24 cellular contexts compared by ENCODE assay signal in the genomic region with DNA sequence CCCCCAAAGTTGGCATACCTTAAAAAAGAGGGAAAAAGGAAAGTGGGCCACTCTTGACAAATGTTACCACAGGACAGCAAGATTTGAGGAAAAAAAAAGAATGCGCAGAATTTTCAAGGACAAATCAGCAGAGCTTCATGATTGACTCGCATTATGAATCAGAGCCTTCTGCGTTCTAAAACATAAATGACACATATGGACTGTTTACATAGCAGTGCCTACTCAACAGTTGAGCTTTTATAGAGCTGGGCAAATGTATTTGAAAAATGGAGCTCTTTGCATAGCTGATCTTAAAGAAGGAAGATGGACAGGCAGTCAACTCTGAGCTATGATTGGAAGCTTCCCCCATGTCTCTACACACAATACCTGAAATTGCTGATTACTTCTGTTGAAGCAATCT.
DNase-seq lines count a peak whose midpoint lies in the region; ATAC-seq, FAIRE-seq and TF ChIP-seq lines count a peak whose summit lies in the region.
"Had no signal": no experiment of that assay in that cellular context is flagged by ENCODE, and none has a peak within 500 bp of the region (broad histone marks: within the 10 kb centered on the region; RNA-seq: fewer than 3 reads in every experiment).

No MANE protein-coding gene starts in this region.

- no peak overlapping the region for H3K9ac ChIP-seq in IMR-90 (ENCODE audit: low read depth, low read length)
- H3K9ac ChIP-seq in mesendoderm (ENCODE audit: low read length), result no peak overlapping the region
- H3K9ac ChIP-seq: BLaER1 treated with 17β-estradiol and CSF1 and Interleukin-3, amounts not matched to agents 10 nM and 100 nM; GM23248 had no signal

- H3K36me3 ChIP-seq in IMR-90 (ENCODE audit: control insufficient read depth, insufficient read depth, low read length) (no peaks in the 10 kb centered on the region), bronchial epithelial cell (ENCODE audit: control insufficient read depth, insufficient read depth, low read length) (no peaks in the 10 kb centered on the region), mesendoderm (ENCODE audit: control insufficient read depth, insufficient read depth, low read length) (no peaks in the 10 kb centered on the region)
- H3K36me3 ChIP-seq: BE2C; BLaER1 treated with 17β-estradiol and CSF1 and Interleukin-3, amounts not matched to agents 10 nM and 100 nM had no signal

- H3K79me1 ChIP-seq in IMR-90 (ENCODE audit: low read depth in 1 of 2, low read length in 2 of 2), result no peaks in the 10 kb centered on the region
- H3K79me1 ChIP-seq in mesendoderm (ENCODE audit: low read length), result no peaks in the 10 kb centered on the region

- no peak for TF ChIP-seq RAD21 in IMR-90 (IDR thresholded peaks at IDR 0.05; ENCODE audit: low read length)

- H2BK5ac ChIP-seq in IMR-90 (ENCODE audit: low read depth, low read length, poor library complexity, severe bottlenecking) (no peak overlapping the region), mesendoderm (ENCODE audit: low read length) (no peak overlapping the region)

- H3K18ac ChIP-seq in IMR-90 (ENCODE audit: low read depth, low read length) (no peak overlapping the region; the same call in 1 of the 2 replicates), mesendoderm (ENCODE audit: low read length) (no peak overlapping the region)

- no peak overlapping the region for H3K4ac ChIP-seq in IMR-90 (ENCODE audit: low read depth, low read length)
- no peak overlapping the region for H3K4ac ChIP-seq in mesendoderm (ENCODE audit: low read depth, low read length)

- no peaks in the 10 kb centered on the region; the same call in 1 of the 2 replicates for H4K20me1 ChIP-seq in IMR-90 (ENCODE audit: insufficient read depth, low read length)
- H4K20me1 ChIP-seq: BLaER1 treated with 17β-estradiol and CSF1 and Interleukin-3, amounts not matched to agents 10 nM and 100 nM had no signal

- POLR2A ChIA-PET in IMR-90 (lab: Charles Lee; ENCODE audit: unreplicated experiment), result no interaction called here

- H3K4me3 ChIP-seq in IMR-90 (ENCODE audit: insufficient read depth, low read depth, low read length), result no peak overlapping the region
- H3K4me3 ChIP-seq in bronchial epithelial cell (ENCODE audit: low read depth, low read length), result no peak overlapping the region
- no peak overlapping the region for H3K4me3 ChIP-seq in mesendoderm (ENCODE audit: low read length)
- H3K4me3 ChIP-seq: A549; BLaER1 treated with 17β-estradiol and CSF1 and Interleukin-3, amounts not matched to agents 10 nM and 100 nM; GM23248 had no signal

- H4K91ac ChIP-seq in IMR-90 (ENCODE audit: insufficient read depth, low read depth, low read length), result no peak overlapping the region

- H2AFZ ChIP-seq in IMR-90 (replicated peaks; ENCODE audit: low read length, poor library complexity), result no peak overlapping the region
- H2AFZ ChIP-seq: GM23248 had no signal

- H2AK5ac ChIP-seq in IMR-90 (ENCODE audit: low read depth, low read length), result no peak overlapping the region
- no peak overlapping the region for H2AK5ac ChIP-seq in mesendoderm (ENCODE audit: low read length)

- in situ Hi-C loops in IMR-90 (cut with MboI; ENCODE audit: low sequenced_read_pairs), result no loop called here

- FAIRE-seq in bronchial epithelial cell (lab: Jason Lieb, UNC), result no peak
- FAIRE-seq: A549, D721Med, GM12891, H1 had no signal

- H2BK15ac ChIP-seq in IMR-90 (ENCODE audit: low read depth, low read length) (no peak overlapping the region), mesendoderm (replicated peaks; ENCODE audit: low read depth) (no peak overlapping the region)

- H4K8ac ChIP-seq in IMR-90 (ENCODE audit: low read depth in 2 of 2, low read length in 2 of 2) (0 out of 4 replicates have a peak overlapping the region, but pooled peaks of 1 of the 2 experiments have one; percentile 14), mesendoderm (ENCODE audit: low read depth, low read length) (peak overlapping the region; percentile 13)

- H3K27ac ChIP-seq in IMR-90 (ENCODE audit: insufficient read depth, low read length) (no peak overlapping the region), mesendoderm (ENCODE audit: low read depth, low read length) (no peak overlapping the region)
- H3K27ac ChIP-seq: A549; BLaER1 treated with 17β-estradiol and CSF1 and Interleukin-3, amounts not matched to agents 10 nM and 100 nM; GM23248 had no signal

- no peak overlapping the region for H2BK20ac ChIP-seq in IMR-90 (ENCODE audit: low read depth, low read length)

- H4K5ac ChIP-seq in IMR-90 (ENCODE audit: low read depth, low read length), result no peak overlapping the region
- no peak overlapping the region for H4K5ac ChIP-seq in mesendoderm (ENCODE audit: low read length)

- DNase-seq in IMR-90 (peak; percentile 46), bronchial epithelial cell (ENCODE audit: low read depth) (peak; percentile 47), mesendoderm (no peak), SHP77 treated with DMSO at 0.1 percent for 48 hours (lab: John Stamatoyannopoulos, UW) (no peak)
- DNase-seq in activated naive CD4-positive, alpha-beta T cell treated with Interleukin-2 at 50 U/mL for 16 hours, result no peak
- DNase-seq: 8988T; ACHN; AML-193; BE2C; CD4-positive, alpha-beta T cell; CD8-positive, alpha-beta memory T cell; DMS 273 treated with DMSO at 0.1 percent for 48 hours; DMS79; EL; GF-D8; GM23248; H7; HCEC 1CT had no signal

- intact Hi-C loops in IMR-90 (cut with micrococcal nuclease), result no loop called here

- 0 out of 2 replicates have a peak overlapping the region, but pooled peaks have one; percentile 6 for H2BK120ac ChIP-seq in IMR-90 (ENCODE audit: low read depth, low read length)
- no peak overlapping the region for H2BK120ac ChIP-seq in mesendoderm (ENCODE audit: low read depth, low read length)

- ATAC-seq in IMR-90 (ENCODE audit: low read depth), result no peak
- ATAC-seq in GM18505 (IDR thresholded peaks at IDR 0.05; ENCODE audit: unreplicated experiment), result no peak
- ATAC-seq: A549 had no signal

- no peaks in the 10 kb centered on the region for H3K9me3 ChIP-seq in IMR-90 (ENCODE audit: control insufficient read depth, insufficient read depth, low read length)
- H3K9me3 ChIP-seq: A549; BE2C; BLaER1 treated with 17β-estradiol and CSF1 and Interleukin-3, amounts not matched to agents 10 nM and 100 nM had no signal

- H3K4me2 ChIP-seq in IMR-90 (ENCODE audit: low read depth, low read length), result no peak overlapping the region; the same call in 1 of the 2 replicates
- no peak overlapping the region for H3K4me2 ChIP-seq in mesendoderm (ENCODE audit: low read length)
- H3K4me2 ChIP-seq: A549; BLaER1 treated with 17β-estradiol and CSF1 and Interleukin-3, amounts not matched to agents 10 nM and 100 nM had no signal

- dilution Hi-C loops in IMR-90 (cut with HindIII; ENCODE audit: low sequenced_read_pairs, unreplicated experiment), result no loop called here

- no TSS peak for BruUV-seq in IMR-90 (replicated peaks; lab: Mats Ljungman, UMichigan)

- TF ChIP-seq CTCF in IMR-90 (conservative IDR thresholded peaks at IDR 0.05; ENCODE audit: low read depth, low read length) (no peak), bronchial epithelial cell (IDR thresholded peaks at IDR 0.05; ENCODE audit: insufficient read depth, low read length, severe bottlenecking) (no peak)

- H3K79me2 ChIP-seq in mesendoderm (ENCODE audit: control insufficient read depth, insufficient read depth, low read length), result no peaks in the 10 kb centered on the region

- H2AK9ac ChIP-seq in IMR-90 (replicated peaks; ENCODE audit: low read depth, low read length, poor library complexity), result no peak overlapping the region

- no peaks in the 10 kb centered on the region for H3K27me3 ChIP-seq in IMR-90 (ENCODE audit: control insufficient read depth, insufficient read depth, low read length)
- H3K27me3 ChIP-seq in bronchial epithelial cell (ENCODE audit: control insufficient read depth, insufficient read depth, low read length), result no peaks in the 10 kb centered on the region
- H3K27me3 ChIP-seq in mesendoderm (ENCODE audit: insufficient read depth, low read length, poor library complexity), result no peaks in the 10 kb centered on the region
- H3K27me3 ChIP-seq: BE2C; BLaER1 treated with 17β-estradiol and CSF1 and Interleukin-3, amounts not matched to agents 10 nM and 100 nM had no signal

- no CpG with 5 or more reads among the region's 3 CpGs for WGBS in IMR-90 (ENCODE audit: extremely low coverage in 2 of 2, insufficient read length in 1 of 2), 2 experiments
- no CpG with 5 or more reads among the region's 3 CpGs for WGBS in mesendoderm (ENCODE audit: extremely low coverage, insufficient coverage, low lambda C conversion rate)

- no peak overlapping the region for H3K14ac ChIP-seq in IMR-90 (replicated peaks; ENCODE audit: low read depth, low read length)

- CTCF ChIA-PET in IMR-90 (lab: Yijun Ruan, JAX), result no interaction called here

- H3K56ac ChIP-seq in IMR-90 (ENCODE audit: extremely low read depth, insufficient read depth, low read length) (no peak overlapping the region), mesendoderm (ENCODE audit: low read length) (no peak overlapping the region)

- peaks cover 2% of the 10 kb centered on the region; the same call in 1 of the 2 replicates for H3K9me1 ChIP-seq in IMR-90 (ENCODE audit: insufficient read depth, low read length)

- H3K4me1 ChIP-seq in IMR-90 (ENCODE audit: control insufficient read depth, insufficient read depth, low read length), result peaks cover 3% of the 10 kb centered on the region; the same call in 1 of the 2 replicates
- no peaks in the 10 kb centered on the region for H3K4me1 ChIP-seq in mesendoderm (ENCODE audit: control insufficient read depth, low read depth, low read length)
- H3K4me1 ChIP-seq: A549; BE2C; BLaER1 treated with 17β-estradiol and CSF1 and Interleukin-3, amounts not matched to agents 10 nM and 100 nM had no signal

- TF ChIP-seq POLR2A in IMR-90 (IDR thresholded peaks at IDR 0.05; ENCODE audit: low read depth, low read length) (no peak), GM18505 (IDR thresholded peaks at IDR 0.05; ENCODE audit: borderline replicate concordance, extremely low read depth, insufficient read depth, insufficient read length) (no peak)

- H3K23ac ChIP-seq in IMR-90 (ENCODE audit: low read depth, low read length) (no peak overlapping the region), mesendoderm (ENCODE audit: low read length) (no peak overlapping the region)

TF ChIP-seq in IMR-90, 13 proteins besides CTCF, POLR2A, EP300 and RAD21:
- TF ChIP-seq MAZ (IDR thresholded peaks at IDR 0.05; ENCODE audit: borderline replicate concordance, low read depth, low read length), result no peak
- TF ChIP-seq USF2 (IDR thresholded peaks at IDR 0.05; ENCODE audit: low read depth, low read length), result no peak
- no peak for TF ChIP-seq RCOR1 (IDR thresholded peaks at IDR 0.05; ENCODE audit: insufficient replicate concordance, low read length)
TF ChIP-seq in IMR-90: peak in this region for 0.

Comparison
In these comparisons a context has a peak if more than half of its experiments do, and no peak if none do; other contexts are left out.
1. DNase-seq: peak in IMR-90 (single experiment) and bronchial epithelial cell (single experiment); none in mesendoderm (single experiment), activated naive CD4-positive, alpha-beta T cell treated with Interleukin-2 at 50 U/mL for 16 hours (single experiment) and SHP77 treated with DMSO at 0.1 percent for 48 hours (single experiment).